ENCODE assay signal across 8 cellular contexts in the genomic region with DNA sequence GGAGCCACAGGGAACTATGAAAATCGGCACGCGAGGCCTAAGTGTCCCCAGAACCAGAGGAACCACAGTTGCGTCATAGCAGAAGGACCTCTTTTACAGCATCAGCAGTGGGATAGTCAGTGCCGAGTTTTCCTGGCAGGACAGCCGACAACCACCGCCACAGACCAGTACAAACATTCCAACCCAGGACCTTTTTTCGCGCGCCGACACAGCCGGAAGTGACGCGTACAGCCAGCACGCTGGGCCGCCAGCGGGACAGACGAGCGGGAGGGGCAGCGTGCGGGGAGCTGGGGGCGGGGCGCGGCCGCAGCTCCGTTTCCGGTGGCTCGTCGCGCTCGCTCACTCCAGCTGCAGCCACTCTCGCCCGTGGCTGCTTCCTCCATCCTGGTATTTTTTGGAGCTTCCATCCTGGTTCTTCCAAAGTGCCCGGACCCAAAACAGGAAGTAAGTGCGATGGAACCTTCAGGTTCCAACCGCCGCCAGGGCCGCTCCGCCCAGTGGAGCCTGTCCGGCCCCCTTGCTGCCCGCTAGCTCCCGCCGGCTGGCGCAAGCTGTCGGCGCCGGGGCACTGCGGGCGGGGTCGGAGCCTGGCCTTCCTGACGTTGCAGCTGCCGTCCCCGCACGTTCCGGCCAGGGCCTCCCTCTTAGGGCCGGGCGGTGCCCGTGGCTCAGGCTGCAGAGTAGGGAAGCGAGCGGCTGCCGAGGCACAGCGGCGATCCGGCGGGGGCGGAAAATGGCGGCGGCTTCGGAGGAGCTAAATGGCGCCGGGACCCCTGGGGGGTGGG. TPM values are rescaled to one million over a fixed set of nuclear protein-coding genes. Genes with fewer than 3 reads are reported as not detected.
DNase-seq lines count a peak whose midpoint lies in the region; ATAC-seq and TF ChIP-seq lines count a peak whose summit lies in the region.

A gene with protein sequence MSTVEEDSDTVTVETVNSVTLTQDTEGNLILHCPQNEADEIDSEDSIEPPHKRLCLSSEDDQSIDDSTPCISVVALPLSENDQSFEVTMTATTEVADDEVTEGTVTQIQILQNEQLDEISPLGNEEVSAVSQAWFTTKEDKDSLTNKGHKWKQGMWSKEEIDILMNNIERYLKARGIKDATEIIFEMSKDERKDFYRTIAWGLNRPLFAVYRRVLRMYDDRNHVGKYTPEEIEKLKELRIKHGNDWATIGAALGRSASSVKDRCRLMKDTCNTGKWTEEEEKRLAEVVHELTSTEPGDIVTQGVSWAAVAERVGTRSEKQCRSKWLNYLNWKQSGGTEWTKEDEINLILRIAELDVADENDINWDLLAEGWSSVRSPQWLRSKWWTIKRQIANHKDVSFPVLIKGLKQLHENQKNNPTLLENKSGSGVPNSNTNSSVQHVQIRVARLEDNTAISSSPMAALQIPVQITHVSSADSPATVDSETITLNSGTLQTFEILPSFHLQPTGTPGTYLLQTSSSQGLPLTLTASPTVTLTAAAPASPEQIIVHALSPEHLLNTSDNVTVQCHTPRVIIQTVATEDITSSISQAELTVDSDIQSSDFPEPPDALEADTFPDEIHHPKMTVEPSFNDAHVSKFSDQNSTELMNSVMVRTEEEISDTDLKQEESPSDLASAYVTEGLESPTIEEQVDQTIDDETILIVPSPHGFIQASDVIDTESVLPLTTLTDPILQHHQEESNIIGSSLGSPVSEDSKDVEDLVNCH (plus strand): TSS at position 342 of the 785 bp plus-strand sequence. CDS start 12,489 bp downstream, outside the sequence.

- no peaks in the 10 kb centered on the region for H3K9me3 ChIP-seq in mucosa of descending colon

- H3K9me3 Mint-ChIP-seq in IgD-negative memory B cell = no peaks in the 10 kb centered on the region

- peaks cover 32 to 44% (median 41%) of the 10 kb centered on the region in 3 donors for H3K4me1 Mint-ChIP-seq in IgD-negative memory B cell

- H3K27ac Mint-ChIP-seq in IgD-negative memory B cell = peak within 1 kb of the TSS; percentile 91 to 99 (median 98)

- H3K27ac ChIP-seq in epithelial cell of prostate = peak within 1 kb of the TSS; percentile 98

- no peak for TF ChIP-seq CTCF in mucosa of descending colon (IDR thresholded peaks at IDR 0.05)

- H3K36me3 ChIP-seq in mucosa of descending colon (ENCODE audit: low read depth) = no peaks in the 10 kb centered on the region

- ATAC-seq in GM21529 (IDR thresholded peaks at IDR 0.05; ENCODE audit: unreplicated experiment) (peak; percentile 80), mucosa of descending colon (peak; percentile 95)

- peak within 1 kb of the TSS; percentile 52 for H3K4me3 ChIP-seq in mucosa of descending colon

- H3K36me3 Mint-ChIP-seq in IgD-negative memory B cell = peaks cover 6% of the 10 kb centered on the region

- peaks cover 33% of the 10 kb centered on the region for H3K4me1 ChIP-seq in mucosa of descending colon (ENCODE audit: low read depth)

- intact Hi-C loops in mucosa of descending colon (cut with DNase I, micrococcal nuclease) = loop anchor here in 1 of 2 donors (10.0 kb wide), 1 partner anchor 62 kb away; a partner anchor contains a TSS

- H3K27me3 Mint-ChIP-seq in IgD-negative memory B cell = no peaks in the 10 kb centered on the region

- H3K4me3 Mint-ChIP-seq in IgD-negative memory B cell = peak within 1 kb of the TSS; percentile 93 to 100 (median 96)

- peak; percentile 93 for DNase-seq in DMS 273 treated with DMSO at 0.1 percent for 48 hours (lab: John Stamatoyannopoulos, UW)
- peak; percentile 41 for DNase-seq in OCI-M2 (lab: John Stamatoyannopoulos, UW; ENCODE audit: unreplicated experiment)
- DNase-seq in activated T-cell treated with anti-CD3 and anti-CD28 coated beads for 4 hours = peak; percentile 79
- DNase-seq in epithelial cell of prostate (ENCODE audit: low read depth, low spot score) = peak; percentile 70
- peak; percentile 94 to 97 (median 95) for DNase-seq in mucosa of descending colon
- peak; percentile 86 for DNase-seq in stimulated activated CD8-positive, alpha-beta memory T cell treated with anti-CD3 and anti-CD28 coated beads, Interleukin-4, amount 100 ng/mL, for 24 hours (ENCODE audit: low read depth)

RNA-seq across cellular contexts. Expression of the gene that starts here (rescaled TPM):
- polyA plus RNA-seq in IgD-negative memory B cell = 35.1 TPM
- 10 to 100 TPM; 48.4 to 94.5 (median 91.9) TPM for total RNA-seq in mucosa of descending colon

Comparison
In these comparisons a context has a peak if more than half of its experiments do, and no peak if none do; other contexts are left out.
1. Peak in every context shown above with its lines: DNase-seq, ATAC-seq, H3K4me3 ChIP-seq and H3K27ac ChIP-seq.
2. DNase-seq: peak in every context shown above with its lines; median percentile 95 in mucosa of descending colon; 93 in DMS 273 treated with DMSO at 0.1 percent for 48 hours; 86 in stimulated activated CD8-positive, alpha-beta memory T cell treated with anti-CD3 and anti-CD28 coated beads, Interleukin-4, amount 100 ng/mL, for 24 hours; 79 in activated T-cell treated with anti-CD3 and anti-CD28 coated beads for 4 hours; 70 in epithelial cell of prostate; 41 in OCI-M2.